1 cellular context compared by ENCODE assay signal in genomic region chr2:88711897-88712296, GRCh38.
TF ChIP-seq lines count a peak whose summit lies in the region.

No MANE protein-coding gene starts in this region.

TF ChIP-seq in GM23338, 12 proteins besides CTCF, POLR2A, EP300 and RAD21 (continued from another document):
- no peak for TF ChIP-seq ZNF462 (CRISPR knock-in tag; IDR thresholded peaks at IDR 0.05)
- TF ChIP-seq EZH2phosphoT487 (IDR thresholded peaks at IDR 0.05; ENCODE audit: unreplicated experiment), result no peak
- no peak for TF ChIP-seq STAT1 (IDR thresholded peaks at IDR 0.05; ENCODE audit: unreplicated experiment)
- TF ChIP-seq REST (IDR thresholded peaks at IDR 0.05; ENCODE audit: unreplicated experiment), result no peak
- no peak for TF ChIP-seq EZH2 (IDR thresholded peaks at IDR 0.05; ENCODE audit: low read depth, unreplicated experiment)
- no peak for TF ChIP-seq POLR2AphosphoS5 (IDR thresholded peaks at IDR 0.05; ENCODE audit: low read depth)
- no peak for TF ChIP-seq JUNB (IDR thresholded peaks at IDR 0.05; ENCODE audit: unreplicated experiment)
- no peak for TF ChIP-seq ZNF331 (CRISPR knock-in tag; IDR thresholded peaks at IDR 0.05; ENCODE audit: low read depth)
TF ChIP-seq in GM23338: peak in this region for 0.
